ENCODE assay signal across 9 cellular contexts in genomic region chr2:36134281-36134680, GRCh38.
"Had no signal": no experiment of that assay in that cellular context is flagged by ENCODE, and none has a peak within 500 bp of the region (broad histone marks: within the 10 kb centered on the region; RNA-seq: fewer than 3 reads in every experiment).

No MANE protein-coding gene starts in this region.

- H3K36me3 Mint-ChIP-seq: IgD-negative memory B cell had no signal

- H3K4me1 Mint-ChIP-seq: IgD-negative memory B cell had no signal

- FAIRE-seq: H54, HepG2 had no signal

- ATAC-seq: HCT116, HepG2 had no signal

- H3K4me3 Mint-ChIP-seq: H9, HFFc6, IgD-negative memory B cell had no signal

- DNase-seq: GM23248, GOT3, H9, HFFc6, KBM-7 had no signal

- H3K27ac Mint-ChIP-seq: H9, HFFc6, IgD-negative memory B cell had no signal

- H3K9me3 Mint-ChIP-seq: H9, HFFc6, IgD-negative memory B cell had no signal
